23 cellular contexts compared by ENCODE assay signal in the genomic region with DNA sequence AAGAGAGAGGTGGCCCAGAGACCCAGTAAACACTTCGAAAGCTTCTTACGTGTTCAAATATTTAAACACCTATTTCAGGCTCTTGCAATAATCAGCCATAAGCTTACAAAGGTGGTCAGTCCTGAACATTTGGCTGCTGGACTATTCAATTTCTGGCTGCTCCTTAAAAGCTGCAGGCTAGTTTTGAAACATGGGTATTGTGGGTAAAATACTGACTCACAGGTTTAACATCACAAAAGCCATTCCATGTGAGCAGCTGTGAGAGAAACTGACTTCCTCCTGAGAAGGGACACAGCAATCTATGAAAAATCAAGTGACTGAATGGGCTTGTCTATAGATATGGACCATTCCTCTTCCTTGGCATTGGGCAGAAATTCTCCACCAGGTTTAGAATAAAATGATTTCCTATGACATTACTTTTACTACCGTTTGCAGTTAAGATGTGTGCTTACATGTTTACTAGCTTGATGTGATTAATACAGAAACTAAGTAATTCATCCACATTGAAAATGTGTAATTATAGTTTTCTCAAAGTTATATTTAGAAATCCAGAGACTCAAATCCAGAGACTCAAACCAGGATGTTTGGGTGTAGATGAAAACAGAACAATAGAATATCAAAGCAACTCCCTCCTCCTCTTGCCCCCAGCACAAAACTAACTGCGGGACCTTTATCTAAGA.
DNase-seq lines count a peak whose midpoint lies in the region; ATAC-seq and TF ChIP-seq lines count a peak whose summit lies in the region.
"Had no signal": no experiment of that assay in that cellular context is flagged by ENCODE, and none has a peak within 500 bp of the region (broad histone marks: within the 10 kb centered on the region; RNA-seq: fewer than 3 reads in every experiment).

No MANE protein-coding gene starts in this region.

- intact Hi-C loops in lower leg skin (cut with DNase I; ENCODE audit: low total_unique reads) = no loop called here

- no peak for TF ChIP-seq POLR2A in lower leg skin (IDR thresholded peaks at IDR 0.05)

- no peak for TF ChIP-seq CTCF in lower leg skin (IDR thresholded peaks at IDR 0.05)

- DNase-seq in Caki2 (ENCODE audit: low read depth) (peak; percentile 16), HT1080 (ENCODE audit: low read depth) (peak; percentile 69), iris pigment epithelial cell (ENCODE audit: low read depth) (peak; percentile 1), MG63 (no peak), NCI-H1048 (lab: John Stamatoyannopoulos, UW) (no peak), lower leg skin (ENCODE audit: low spot score in 2 of 2) (no peak)
- DNase-seq: activated gamma-delta T cell treated with Interleukin-2 at 50 U/mL for 16 hours; CD8-positive, alpha-beta memory T cell; DMS79; effector CD8-positive, alpha-beta T cell; GM23248; heart left ventricle; naive B cell; NCI-H1417; NCI-H2107; NCI-H524 treated with DMSO at 0.1 percent for 48 hours; SIG-M5; stimulated activated naive CD4-positive, alpha-beta T cell; thyroid gland had no signal

- 75 to 81% methylated on average over 4 of the region's 4 CpGs for WGBS in lower leg skin, 2 donors

- in situ Hi-C loops in Caki2 (cut with HindIII; ENCODE audit: low pct_unique_long_range_greater_than_20kb, low sequenced_read_pairs) = no loop called here

- peak; percentile 62 for ATAC-seq in activated T-helper 17 cell treated with anti-CD3 and anti-CD28 coated beads, Interleukin-2, amount 50 U/mL, for 72 hours (replicated peaks)
- no peak for ATAC-seq in GM18511 (IDR thresholded peaks at IDR 0.05; ENCODE audit: unreplicated experiment)
- ATAC-seq: heart left ventricle, sciatic nerve had no signal

- no peaks in the 10 kb centered on the region for H3K9me3 ChIP-seq in MG63
- H3K9me3 ChIP-seq: heart left ventricle, thyroid gland had no signal

- H3K36me3 Mint-ChIP-seq in activated T-helper 17 cell treated with anti-CD3 and anti-CD28 coated beads, Interleukin-2, amount 50 U/mL, for 72 hours (ENCODE audit: low read depth) = no peaks in the 10 kb centered on the region
- H3K36me3 Mint-ChIP-seq: CD8-positive, alpha-beta memory T cell; naive B cell had no signal

- peak overlapping the region; percentile 8 for H3K4me3 Mint-ChIP-seq in activated T-helper 17 cell treated with anti-CD3 and anti-CD28 coated beads, Interleukin-2, amount 50 U/mL, for 72 hours
- H3K4me3 Mint-ChIP-seq: CD8-positive, alpha-beta memory T cell; naive B cell had no signal

- peaks cover 13% of the 10 kb centered on the region for H3K27me3 ChIP-seq in MG63
- H3K27me3 ChIP-seq: thyroid gland had no signal

- H3K4me1 Mint-ChIP-seq in activated T-helper 17 cell treated with anti-CD3 and anti-CD28 coated beads, Interleukin-2, amount 50 U/mL, for 72 hours = peaks cover 20% of the 10 kb centered on the region
- H3K4me1 Mint-ChIP-seq: naive B cell had no signal

- no peak overlapping the region for H3K27ac Mint-ChIP-seq in activated T-helper 17 cell treated with anti-CD3 and anti-CD28 coated beads, Interleukin-2, amount 50 U/mL, for 72 hours
- H3K27ac Mint-ChIP-seq: naive B cell had no signal

- H3K9me3 Mint-ChIP-seq in activated T-helper 17 cell treated with anti-CD3 and anti-CD28 coated beads, Interleukin-2, amount 50 U/mL, for 72 hours = no peaks in the 10 kb centered on the region
- H3K9me3 Mint-ChIP-seq: CD8-positive, alpha-beta memory T cell had no signal

- H3K4me3 ChIP-seq in MG63 (no peak overlapping the region), lower leg skin (ENCODE audit: low read depth, poor library complexity, severe bottlenecking) (no peak overlapping the region)
- H3K4me3 ChIP-seq: GM23248, heart left ventricle, lung, thyroid gland had no signal

- H3K27me3 Mint-ChIP-seq in activated T-helper 17 cell treated with anti-CD3 and anti-CD28 coated beads, Interleukin-2, amount 50 U/mL, for 72 hours = no peaks in the 10 kb centered on the region

- no peaks in the 10 kb centered on the region for H3K36me3 ChIP-seq in MG63
- H3K36me3 ChIP-seq: heart left ventricle, thyroid gland had no signal

Comparison
In these comparisons a context has a peak if more than half of its experiments do, and no peak if none do; other contexts are left out.
1. DNase-seq: peak in Caki2 (single experiment), HT1080 (single experiment) and iris pigment epithelial cell (single experiment); none in MG63 (single experiment), NCI-H1048 (single experiment) and lower leg skin (0 of 2).